ENCODE assay signal across 1 cellular context in genomic region chrX:15475021-15475420, GRCh38.
TF ChIP-seq lines count a peak whose summit lies in the region.

No MANE protein-coding gene starts in this region.

TF ChIP-seq in GM23338, 12 proteins besides CTCF, POLR2A, EP300 and RAD21 (continued from another document):
- TF ChIP-seq ZNF462 (CRISPR knock-in tag; IDR thresholded peaks at IDR 0.05) (no peak), REST (IDR thresholded peaks at IDR 0.05; ENCODE audit: unreplicated experiment) (no peak), ZNF331 (CRISPR knock-in tag; IDR thresholded peaks at IDR 0.05; ENCODE audit: low read depth) (no peak), ETS1 (IDR thresholded peaks at IDR 0.05) (no peak), NANOG (IDR thresholded peaks at IDR 0.05; ENCODE audit: borderline replicate concordance) (no peak), EZH2phosphoT487 (IDR thresholded peaks at IDR 0.05; ENCODE audit: unreplicated experiment) (no peak)
TF ChIP-seq in GM23338: peak in this region for 0.
